Comparison of ENCODE assay signal across 12 cellular contexts in genomic region chr12:28550757-28551381, GRCh38.
DNase-seq lines count a peak whose midpoint lies in the region; ATAC-seq and TF ChIP-seq lines count a peak whose summit lies in the region.
"Had no signal": no experiment of that assay in that cellular context is flagged by ENCODE, and none has a peak within 500 bp of the region (broad histone marks: within the 10 kb centered on the region; RNA-seq: fewer than 3 reads in every experiment).

No MANE protein-coding gene starts in this region.

- in situ Hi-C loops in Caki2 (cut with HindIII; ENCODE audit: low pct_unique_long_range_greater_than_20kb, low sequenced_read_pairs) = no loop called here

- H3K36me3 Mint-ChIP-seq in osteocyte (ENCODE audit: unreplicated experiment) (peaks cover 4% of the 10 kb centered on the region), endothelial cell (ENCODE audit: low read depth, unreplicated experiment) (no peaks in the 10 kb centered on the region)

- H3K27ac Mint-ChIP-seq in osteocyte (ENCODE audit: unreplicated experiment) (peak overlapping the region; percentile 43), endothelial cell (ENCODE audit: unreplicated experiment) (no peak overlapping the region)

- H3K4me3 Mint-ChIP-seq in osteocyte (ENCODE audit: unreplicated experiment) = no peak overlapping the region
- H3K4me3 Mint-ChIP-seq in endothelial cell (ENCODE audit: unreplicated experiment) = no peak overlapping the region

- ATAC-seq in HG03442 (IDR thresholded peaks at IDR 0.05; ENCODE audit: unreplicated experiment) (no peak), HG03025 (IDR thresholded peaks at IDR 0.05; ENCODE audit: low FRiP score, unreplicated experiment) (no peak)

- H3K4me1 Mint-ChIP-seq in osteocyte (ENCODE audit: unreplicated experiment) = peaks cover 12% of the 10 kb centered on the region
- no peaks in the 10 kb centered on the region for H3K4me1 Mint-ChIP-seq in endothelial cell (ENCODE audit: unreplicated experiment)

- no peak for TF ChIP-seq CTCF in epithelial cell of esophagus (IDR thresholded peaks at IDR 0.05; ENCODE audit: insufficient read depth, low read depth, low read length, missing control alignments)
- no peak for TF ChIP-seq CTCF in osteocyte (IDR thresholded peaks at IDR 0.05)
- TF ChIP-seq CTCF in endothelial cell (IDR thresholded peaks at IDR 0.05; ENCODE audit: unreplicated experiment) = no peak

- H3K27me3 Mint-ChIP-seq in osteocyte (ENCODE audit: unreplicated experiment) (no peaks in the 10 kb centered on the region), endothelial cell (ENCODE audit: unreplicated experiment) (no peaks in the 10 kb centered on the region)

- H3K9me3 Mint-ChIP-seq in osteocyte (ENCODE audit: unreplicated experiment) (no peaks in the 10 kb centered on the region), endothelial cell (ENCODE audit: unreplicated experiment) (no peaks in the 10 kb centered on the region)

- no peak overlapping the region for H3K4me3 ChIP-seq in epithelial cell of esophagus (ENCODE audit: low read length)
- H3K4me3 ChIP-seq: HAP-1 had no signal

- DNase-seq in Caki2 (ENCODE audit: low read depth) = peak; percentile 76
- DNase-seq in NCI-H460 (ENCODE audit: extremely low read depth, low read depth) = peak; percentile 23
- DNase-seq in epithelial cell of esophagus (ENCODE audit: low read depth) = peak; percentile 76
- DNase-seq in osteocyte (ENCODE audit: extremely low spot score, unreplicated experiment) = no peak
- no peak for DNase-seq in germinal center (ENCODE audit: low spot score)
- DNase-seq in endothelial cell (ENCODE audit: low spot score) = no peak
- DNase-seq: activated gamma-delta T cell, COR-L47, NCI-H146 had no signal

Comparison
In these comparisons a context has a peak if more than half of its experiments do, and no peak if none do; other contexts are left out.
1. DNase-seq: peak in Caki2 (single experiment), NCI-H460 (single experiment) and epithelial cell of esophagus (single experiment); none in osteocyte (single experiment), germinal center (single experiment) and endothelial cell (single experiment).